In genomic region chr14:59254146-59254910, GRCh38 we compare ENCODE assay signal across 8 cellular contexts.
DNase-seq lines count a peak whose midpoint lies in the region; ATAC-seq and TF ChIP-seq lines count a peak whose summit lies in the region.

No MANE protein-coding gene starts in this region.

- no peak for TF ChIP-seq POLR2A in upper lobe of left lung (IDR thresholded peaks at IDR 0.05)

- no peak overlapping the region for H3K4me3 ChIP-seq in upper lobe of left lung

- no peaks in the 10 kb centered on the region for H3K27me3 ChIP-seq in upper lobe of left lung

- peak; percentile 86 for ATAC-seq in left colon
- ATAC-seq in upper lobe of left lung (ENCODE audit: low FRiP score in 2 of 2): peak in 1 of 2 donors; percentile 92
- no peak for ATAC-seq in HG02970 (IDR thresholded peaks at IDR 0.05; ENCODE audit: low FRiP score, unreplicated experiment)

- whole genome bisulfite sequencing in upper lobe of left lung, 2 donors: 25 to 31% methylated on average over 6 to 7 of the region's 7 CpGs

- peak overlapping the region; percentile 80 to 91 (median 85) for H3K27ac ChIP-seq in upper lobe of left lung

- TF ChIP-seq CTCF in upper lobe of left lung (IDR thresholded peaks at IDR 0.05): no peak

- H3K9me3 ChIP-seq in upper lobe of left lung: no peaks in the 10 kb centered on the region

- TF ChIP-seq EP300 in upper lobe of left lung (IDR thresholded peaks at IDR 0.05): peak in 1 of 4 donors; percentile 48

- intact Hi-C loops in left colon (cut with DNase I, micrococcal nuclease): no loop called here

- peak; percentile 24 for DNase-seq in DMS53 (lab: John Stamatoyannopoulos, UW)
- no peak for DNase-seq in DMS53 treated with DMSO at 0.1 percent for 48 hours (lab: John Stamatoyannopoulos, UW; ENCODE audit: unreplicated experiment)
- DNase-seq in astrocyte of the hippocampus (ENCODE audit: low read depth, low spot score): peak; percentile 88
- peak; percentile 48 to 73 for DNase-seq in left colon
- DNase-seq in upper lobe of left lung: peak in 1 of 2 donors; percentile 78
- no peak for DNase-seq in SK-N-DZ (ENCODE audit: low spot score)
- no peak for DNase-seq in activated effector memory CD4-positive, alpha-beta T cell treated with Interleukin-2 at 50 U/mL for 16 hours

- no peaks in the 10 kb centered on the region for H3K36me3 ChIP-seq in upper lobe of left lung

- H3K4me1 ChIP-seq in upper lobe of left lung: peaks cover 36 to 50% (median 43%) of the 10 kb centered on the region in 4 donors

Comparison
In these comparisons a context has a peak if more than half of its experiments do, and no peak if none do; other contexts are left out.
1. DNase-seq: peak in DMS53 (single experiment), astrocyte of the hippocampus (single experiment) and left colon (2 of 2); none in DMS53 treated with DMSO at 0.1 percent for 48 hours (single experiment), SK-N-DZ (single experiment) and activated effector memory CD4-positive, alpha-beta T cell treated with Interleukin-2 at 50 U/mL for 16 hours (single experiment).